ENCODE assay signal across 9 cellular contexts in genomic region chr11:69387409-69387885, GRCh38.
"Had no signal": no experiment of that assay in that cellular context is flagged by ENCODE, and none has a peak within 500 bp of the region (broad histone marks: within the 10 kb centered on the region; RNA-seq: fewer than 3 reads in every experiment).

No MANE protein-coding gene starts in this region.

- H3K27me3 ChIP-seq: adrenal gland, neural progenitor cell, ovary had no signal

- ATAC-seq: activated T-helper 17 cell treated with anti-CD3 and anti-CD28 coated beads, Interleukin-2, amount 50 U/mL, for 72 hours; stimulated activated effector memory CD8-positive, alpha-beta T cell treated with anti-CD3 and anti-CD28 coated beads, Interleukin-12 subunit alpha, Interleukin-12 subunit beta, amount 100 ng/mL, for 72 hours had no signal

- H3K9ac ChIP-seq: neural progenitor cell had no signal

- H3K4me3 ChIP-seq: adrenal gland, neural progenitor cell, ovary, thoracic aorta had no signal

- H3K4me1 ChIP-seq: adrenal gland, neural progenitor cell had no signal

- DNase-seq: activated CD4-positive, alpha-beta T cell treated with anti-CD3 and anti-CD28 coated beads, Interleukin-2, amount 10 ng/mL, durations not matched to agents 7 days and 5 days; activated naive CD4-positive, alpha-beta T cell treated with anti-CD3 and anti-CD28 coated beads, Interleukin-2, amount 50 U/mL, for 16 hours; kidney glomerular epithelial cell; ovary had no signal

- H3K9me3 ChIP-seq: ovary had no signal

- H3K27ac ChIP-seq: adrenal gland, neural progenitor cell, ovary, thoracic aorta had no signal

- H3K36me3 ChIP-seq: adrenal gland, neural progenitor cell, ovary, thoracic aorta had no signal
